In the genomic region with DNA sequence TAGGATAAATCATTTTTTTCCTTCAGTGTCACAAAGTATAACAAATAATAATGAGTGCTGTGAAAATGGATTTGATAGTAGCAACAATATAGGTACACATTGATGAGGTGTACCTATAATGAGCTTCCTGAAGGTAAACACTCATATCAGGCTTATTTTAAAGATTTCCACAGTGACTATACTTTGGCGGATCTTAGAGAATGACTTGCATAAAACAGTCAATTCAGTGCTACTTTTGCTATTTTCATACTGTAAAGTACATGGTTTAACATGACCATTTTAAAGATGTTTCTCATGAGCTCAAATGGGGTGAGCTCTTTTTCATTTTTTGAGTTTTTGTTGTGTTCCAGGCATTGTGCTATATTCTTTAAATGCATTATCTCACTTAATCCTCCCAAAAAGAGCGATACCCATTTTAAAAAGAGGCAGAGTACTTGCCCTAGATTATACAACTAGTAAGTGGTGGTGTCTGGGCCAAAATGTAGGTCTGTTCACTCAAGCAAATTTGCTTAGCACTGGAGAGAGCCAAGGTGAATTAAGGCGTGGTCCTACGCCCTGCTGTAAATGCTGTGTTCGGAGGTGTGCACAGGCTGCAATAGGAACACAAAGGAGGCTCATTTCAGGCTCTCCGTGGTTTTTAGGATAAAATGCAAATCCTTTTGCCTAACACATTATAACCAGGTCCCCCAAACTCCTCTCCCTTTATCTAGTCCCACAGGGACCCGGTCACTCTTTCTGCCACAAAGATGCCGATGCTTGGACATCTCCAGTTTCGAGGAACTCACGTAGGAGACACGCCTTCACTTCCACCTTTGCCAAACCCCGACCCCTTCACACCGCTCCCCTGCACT, we compare ENCODE assay signal across 8 cellular contexts. TPM values are rescaled to one million over a fixed set of nuclear protein-coding genes. Genes with fewer than 3 reads are reported as not detected.
DNase-seq lines count a peak whose midpoint lies in the region; ATAC-seq and TF ChIP-seq lines count a peak whose summit lies in the region.

No MANE protein-coding gene starts in this region.

- TF ChIP-seq CTCF in Peyer's patch (IDR thresholded peaks at IDR 0.05) (no peak), foreskin fibroblast (IDR thresholded peaks at IDR 0.05; ENCODE audit: low read depth, low read length) (no peak), sigmoid colon (IDR thresholded peaks at IDR 0.05) (no peak)

- H3K4me3 ChIP-seq in Peyer's patch (peak overlapping the region; percentile 67 to 81 (median 78)), foreskin fibroblast (ENCODE audit: low read depth in 1 of 2, low read length in 2 of 2) (peak overlapping the region; percentile 89 to 92), sigmoid colon (peak overlapping the region; percentile 65 to 89 (median 80))

- H3K9me3 ChIP-seq in Peyer's patch (no peaks in the 10 kb centered on the region), sigmoid colon (no peaks in the 10 kb centered on the region)

- H3K36me3 ChIP-seq in Peyer's patch, result peaks cover 0 to 25% (median 0%) of the 10 kb centered on the region in 3 donors
- peaks cover 0 to 27% (median 13%) of the 10 kb centered on the region in 4 donors for H3K36me3 ChIP-seq in sigmoid colon

- intact Hi-C loops in sigmoid colon (cut with DNase I), result loop anchor here (5.0 kb wide), 1 partner anchor 238 kb away; no protein-coding TSS in a partner anchor

- peak; percentile 13 for ATAC-seq in GM21528 (IDR thresholded peaks at IDR 0.05; ENCODE audit: low FRiP score, unreplicated experiment)
- ATAC-seq in GM19328 (IDR thresholded peaks at IDR 0.05; ENCODE audit: unreplicated experiment), result no peak

- peak overlapping the region in 3 of 4 donors; percentile 58 to 70 (median 64) for H3K27ac ChIP-seq in Peyer's patch
- peak overlapping the region; percentile 64 to 80 (median 73) for H3K27ac ChIP-seq in sigmoid colon

- no peaks in the 10 kb centered on the region for H3K27me3 ChIP-seq in Peyer's patch
- H3K27me3 ChIP-seq in sigmoid colon, result peaks cover 0 to 16% (median 8%) of the 10 kb centered on the region in 3 donors

- no peak for DNase-seq in Peyer's patch
- DNase-seq in foreskin fibroblast, result no peak
- no peak for DNase-seq in sigmoid colon
- DNase-seq in cerebellum (ENCODE audit: low spot score), result no peak
- DNase-seq in stimulated activated CD4-positive, alpha-beta T cell treated with anti-CD3 and anti-CD28 coated beads, Interleukin-1b, Interleukin-23, amount 100 ng/mL, for 48 hours, result no peak
- no peak for DNase-seq in hypothalamus (lab: John Stamatoyannopoulos, UW)

- H3K4me1 ChIP-seq in Peyer's patch (peaks cover 0 to 11% (median 2%) of the 10 kb centered on the region in 4 donors), sigmoid colon (peaks cover 0 to 21% (median 17%) of the 10 kb centered on the region in 4 donors)

- WGBS in sigmoid colon, 2 donors, result 26 to 43% methylated on average over 13 of the region's 13 CpGs

- no peak for TF ChIP-seq EP300 in sigmoid colon (IDR thresholded peaks at IDR 0.05)

- TF ChIP-seq POLR2A in Peyer's patch (IDR thresholded peaks at IDR 0.05), result no peak
- no peak for TF ChIP-seq POLR2A in sigmoid colon (IDR thresholded peaks at IDR 0.05)

RNA-seq across cellular contexts. Expression of a gene that starts 0.6 kb away (rescaled TPM):
- total RNA-seq in Peyer's patch, result 10 to 100 TPM; 24.4 to 83.3 (median 28.2) TPM
- total RNA-seq in sigmoid colon, result 10 to 100 TPM; 25.7 to 31.2 (median 30.6) TPM
- polyA plus RNA-seq in sigmoid colon, result 10 to 100 TPM; 15.7 to 27.3 (median 22.8) TPM
- 30.8 TPM for total RNA-seq in cerebellum
